In the genomic region with DNA sequence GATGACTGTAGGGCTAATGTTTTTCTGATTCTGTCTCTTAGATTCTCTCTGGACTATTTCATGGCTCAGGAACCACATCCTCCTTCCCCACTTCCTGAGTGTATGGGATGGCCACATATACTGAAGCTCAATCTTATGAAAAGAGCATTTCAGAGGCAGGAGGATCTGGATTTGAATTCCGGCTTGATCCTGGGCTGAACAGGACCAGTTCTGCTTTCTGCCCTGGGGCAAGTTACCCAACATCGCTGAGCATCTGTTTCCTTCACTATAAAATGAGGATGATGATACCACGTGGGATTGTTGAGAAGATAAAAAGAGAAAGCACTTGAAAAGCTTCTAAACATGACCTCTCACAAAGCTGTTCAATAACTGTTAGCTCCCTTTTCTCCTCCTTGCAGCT, we compare ENCODE assay signal across 9 cellular contexts.
DNase-seq lines count a peak whose midpoint lies in the region; ATAC-seq and TF ChIP-seq lines count a peak whose summit lies in the region.
"Had no signal": no experiment of that assay in that cellular context is flagged by ENCODE, and none has a peak within 500 bp of the region (broad histone marks: within the 10 kb centered on the region; RNA-seq: fewer than 3 reads in every experiment).

No MANE protein-coding gene starts in this region.

- no peaks in the 10 kb centered on the region for H3K79me2 ChIP-seq in DND-41 (ENCODE audit: insufficient read depth, low read length)

- peak overlapping the region; percentile 92 for H3K27ac Mint-ChIP-seq in activated naive CD8-positive, alpha-beta T cell treated with anti-CD3 and anti-CD28 coated beads, Interleukin-2, amount 10 ng/mL, durations not matched to agents 7 days and 5 days
- no peak overlapping the region for H3K27ac Mint-ChIP-seq in osteocyte (ENCODE audit: unreplicated experiment)
- H3K27ac Mint-ChIP-seq in endodermal cell, result no peak overlapping the region

- no peaks in the 10 kb centered on the region for H4K20me1 ChIP-seq in DND-41 (ENCODE audit: insufficient read depth, low read length)

- POLR2A ChIA-PET in activated naive CD8-positive, alpha-beta T cell treated with anti-CD3 and anti-CD28 coated beads, Interleukin-2, amount 10 ng/mL, durations not matched to agents 7 days and 5 days (lab: Charles Lee), result interaction anchor here (0.7 to 1.7 kb wide), 4 partner anchors 10 to 173 kb away, joined by 3 to 4 read pairs (median 4); a partner anchor contains a TSS

- H3K27ac ChIP-seq in DND-41 (ENCODE audit: low read length) (peak overlapping the region; percentile 96), mucosa of rectum (ENCODE audit: low read depth in 2 of 2, low read length in 2 of 2) (peak overlapping the region; percentile 4 to 53), endodermal cell (ENCODE audit: low read depth, low read length) (no peak overlapping the region)

- no peaks in the 10 kb centered on the region for H3K27me3 ChIP-seq in DND-41 (ENCODE audit: insufficient read depth, low read length, poor library complexity)
- no peaks in the 10 kb centered on the region for H3K27me3 ChIP-seq in mucosa of rectum (ENCODE audit: control insufficient read depth in 2 of 2, insufficient read depth in 2 of 2, low read length in 2 of 2)
- H3K27me3 ChIP-seq in endodermal cell (ENCODE audit: control insufficient read depth, insufficient read depth, low read length, poor library complexity, severe bottlenecking), result no peaks in the 10 kb centered on the region

- H3K4me3 ChIP-seq in DND-41 (ENCODE audit: low read depth in 1 of 2, low read length in 2 of 2) (peak overlapping the region in 1 of 2 experiments; percentile 30; a peak in 2 of 4 replicates), mucosa of rectum (ENCODE audit: low read length in 2 of 2) (no peak overlapping the region), endodermal cell (ENCODE audit: low read length) (no peak overlapping the region)

- TF ChIP-seq CTCF in DND-41 (IDR thresholded peaks at IDR 0.05; ENCODE audit: borderline replicate concordance, extremely low read depth, low read length, poor library complexity, severe bottlenecking) (no peak), osteocyte (IDR thresholded peaks at IDR 0.05) (no peak), endodermal cell (conservative IDR thresholded peaks at IDR 0.05) (no peak)

- DNase-seq in DND-41, result peak; percentile 74
- peak; percentile 95 to 97 for DNase-seq in Kasumi-1 (lab: John Stamatoyannopoulos, UW)
- DNase-seq in activated naive CD8-positive, alpha-beta T cell treated with anti-CD3 and anti-CD28 coated beads, Interleukin-2, amount 10 ng/mL, durations not matched to agents 7 days and 5 days, result no peak
- no peak for DNase-seq in osteocyte (ENCODE audit: extremely low spot score, unreplicated experiment)
- DNase-seq in endodermal cell, result no peak
- DNase-seq in NCI-H1105 (lab: John Stamatoyannopoulos, UW), result no peak

- H3K36me3 ChIP-seq in DND-41 (ENCODE audit: insufficient read depth, low read length) (no peaks in the 10 kb centered on the region), mucosa of rectum (ENCODE audit: control insufficient read depth in 2 of 2, insufficient read depth in 2 of 2, low read length in 2 of 2) (no peaks in the 10 kb centered on the region), endodermal cell (ENCODE audit: control insufficient read depth, insufficient read depth, low read length) (no peaks in the 10 kb centered on the region)

- peak overlapping the region; percentile 52 for H2AFZ ChIP-seq in DND-41 (ENCODE audit: low read depth, low read length)

- H3K4me3 Mint-ChIP-seq in activated naive CD8-positive, alpha-beta T cell treated with anti-CD3 and anti-CD28 coated beads, Interleukin-2, amount 10 ng/mL, durations not matched to agents 7 days and 5 days, result peak overlapping the region; percentile 74
- H3K4me3 Mint-ChIP-seq in osteocyte (ENCODE audit: unreplicated experiment) (no peak overlapping the region), endodermal cell (no peak overlapping the region)

- H3K9ac ChIP-seq in DND-41 (ENCODE audit: low read depth, low read length) (peak overlapping the region; percentile 55), mucosa of rectum (ENCODE audit: low read depth in 1 of 2, low read length in 2 of 2) (no peak overlapping the region), endodermal cell (ENCODE audit: extremely low read depth, low read length, poor library complexity, severe bottlenecking) (no peak overlapping the region)

- peaks cover 7% of the 10 kb centered on the region for H3K27me3 Mint-ChIP-seq in activated naive CD8-positive, alpha-beta T cell treated with anti-CD3 and anti-CD28 coated beads, Interleukin-2, amount 10 ng/mL, durations not matched to agents 7 days and 5 days
- H3K27me3 Mint-ChIP-seq in osteocyte (ENCODE audit: unreplicated experiment) (no peaks in the 10 kb centered on the region), endodermal cell (ENCODE audit: insufficient read depth) (no peaks in the 10 kb centered on the region)

- ATAC-seq in DND-41 (ENCODE audit: insufficient read depth, low read depth), result peak; percentile 64
- peak; percentile 50 for ATAC-seq in activated naive CD8-positive, alpha-beta T cell treated with anti-CD3 and anti-CD28 coated beads, Interleukin-2, amount 10 ng/mL, durations not matched to agents 7 days and 5 days (ENCODE audit: low read depth)
- no peak for ATAC-seq in HG03432 (IDR thresholded peaks at IDR 0.05; ENCODE audit: unreplicated experiment)
- ATAC-seq: Panc1 had no signal

- H3K9me3 Mint-ChIP-seq in activated naive CD8-positive, alpha-beta T cell treated with anti-CD3 and anti-CD28 coated beads, Interleukin-2, amount 10 ng/mL, durations not matched to agents 7 days and 5 days, result no peaks in the 10 kb centered on the region
- H3K9me3 Mint-ChIP-seq in osteocyte (ENCODE audit: unreplicated experiment) (no peaks in the 10 kb centered on the region), endodermal cell (no peaks in the 10 kb centered on the region)

- H3K4me1 Mint-ChIP-seq in activated naive CD8-positive, alpha-beta T cell treated with anti-CD3 and anti-CD28 coated beads, Interleukin-2, amount 10 ng/mL, durations not matched to agents 7 days and 5 days, result peaks cover 27% of the 10 kb centered on the region
- H3K4me1 Mint-ChIP-seq in osteocyte (ENCODE audit: unreplicated experiment) (peaks cover 25% of the 10 kb centered on the region), endodermal cell (peaks cover 20% of the 10 kb centered on the region)

- H3K36me3 Mint-ChIP-seq in activated naive CD8-positive, alpha-beta T cell treated with anti-CD3 and anti-CD28 coated beads, Interleukin-2, amount 10 ng/mL, durations not matched to agents 7 days and 5 days, result no peaks in the 10 kb centered on the region
- H3K36me3 Mint-ChIP-seq in osteocyte (ENCODE audit: unreplicated experiment) (no peaks in the 10 kb centered on the region), endodermal cell (ENCODE audit: low read depth) (no peaks in the 10 kb centered on the region)

- H3K4me1 ChIP-seq in DND-41 (ENCODE audit: insufficient read depth, low read length) (peaks cover 71% of the 10 kb centered on the region), mucosa of rectum (ENCODE audit: control insufficient read depth in 2 of 2, insufficient read depth in 2 of 2, low read length in 2 of 2) (peaks cover 6 to 12% of the 10 kb centered on the region in 2 donors), endodermal cell (ENCODE audit: control insufficient read depth, insufficient read depth, low read length) (peaks cover 13% of the 10 kb centered on the region)

- peak overlapping the region; percentile 35 for H3K4me2 ChIP-seq in DND-41 (ENCODE audit: insufficient read depth, low read length)

- H3K9me3 ChIP-seq in DND-41 (ENCODE audit: insufficient read depth, low read length, severe bottlenecking) (no peaks in the 10 kb centered on the region), mucosa of rectum (ENCODE audit: control insufficient read depth in 2 of 2, low read length in 2 of 2) (no peaks in the 10 kb centered on the region), endodermal cell (ENCODE audit: control insufficient read depth, low read length) (no peaks in the 10 kb centered on the region)

- WGBS in endodermal cell (ENCODE audit: insufficient coverage in 1 of 2, insufficient read length in 1 of 2), 2 experiments, result 94% methylated on average over 3 of the region's 3 CpGs

Comparison
In these comparisons a context has a peak if more than half of its experiments do, and no peak if none do; other contexts are left out.
1. DNase-seq: peak in DND-41 (single experiment) and Kasumi-1 (2 of 2); none in activated naive CD8-positive, alpha-beta T cell treated with anti-CD3 and anti-CD28 coated beads, Interleukin-2, amount 10 ng/mL, durations not matched to agents 7 days and 5 days (single experiment), osteocyte (single experiment), endodermal cell (single experiment) and NCI-H1105 (single experiment).